Comparison of ENCODE assay signal across 1 cellular context in the genomic region with DNA sequence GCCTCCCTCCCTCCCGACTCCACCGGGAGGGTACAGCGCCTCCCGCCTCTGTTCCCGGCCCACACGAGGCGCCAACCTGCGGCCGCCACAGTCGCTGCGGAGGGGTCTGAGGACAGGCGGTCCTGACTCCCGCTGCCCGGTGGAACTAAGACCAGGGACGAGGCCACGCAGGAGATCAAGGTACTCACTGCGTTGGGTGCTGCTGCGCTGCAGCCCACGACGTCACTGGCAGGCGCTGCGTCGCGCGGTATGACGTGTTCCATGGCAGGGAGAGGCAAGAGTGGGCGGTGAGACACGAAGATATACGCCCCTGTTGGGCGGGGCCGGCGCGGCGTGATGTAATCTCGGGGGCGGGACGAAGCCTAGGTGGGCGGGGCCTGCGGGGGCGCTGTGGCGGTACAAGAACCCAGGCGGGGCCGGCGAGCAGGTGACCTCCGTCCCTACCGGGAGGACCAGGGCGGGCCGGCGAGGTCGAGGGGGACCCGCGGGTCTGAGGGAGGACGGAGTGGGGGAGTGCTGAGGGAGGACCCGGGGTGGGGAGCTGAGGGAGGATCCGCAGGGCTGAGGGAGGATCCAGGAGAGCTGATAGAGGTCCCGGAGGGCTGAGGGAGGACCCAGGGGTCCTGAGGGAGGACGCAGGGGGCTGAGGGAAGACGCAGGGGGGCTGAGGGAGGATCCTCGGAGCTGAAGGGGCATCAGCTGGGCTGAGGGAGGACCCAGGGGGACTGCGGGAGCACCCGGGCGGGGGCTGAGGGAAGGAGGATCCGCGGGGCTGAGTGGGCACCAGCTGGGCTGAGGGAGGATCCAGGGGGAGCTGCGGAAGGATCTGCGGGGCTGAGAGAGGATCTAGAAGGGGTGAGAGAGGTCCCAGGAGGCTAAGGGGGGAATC.
A peak's percentile ranks its signal among the peaks of the same experiment; 100 is the strongest.
TF ChIP-seq lines count a peak whose summit lies in the region.

A gene (minus strand): TSS at position 227 of the 889 bp plus-strand sequence. CDS start 1,039 bp downstream, outside the sequence.

TF ChIP-seq in K562, 482 proteins besides CTCF, POLR2A, EP300 and RAD21 (continued from another document and continues in another):
- TF ChIP-seq, protein P1, sequence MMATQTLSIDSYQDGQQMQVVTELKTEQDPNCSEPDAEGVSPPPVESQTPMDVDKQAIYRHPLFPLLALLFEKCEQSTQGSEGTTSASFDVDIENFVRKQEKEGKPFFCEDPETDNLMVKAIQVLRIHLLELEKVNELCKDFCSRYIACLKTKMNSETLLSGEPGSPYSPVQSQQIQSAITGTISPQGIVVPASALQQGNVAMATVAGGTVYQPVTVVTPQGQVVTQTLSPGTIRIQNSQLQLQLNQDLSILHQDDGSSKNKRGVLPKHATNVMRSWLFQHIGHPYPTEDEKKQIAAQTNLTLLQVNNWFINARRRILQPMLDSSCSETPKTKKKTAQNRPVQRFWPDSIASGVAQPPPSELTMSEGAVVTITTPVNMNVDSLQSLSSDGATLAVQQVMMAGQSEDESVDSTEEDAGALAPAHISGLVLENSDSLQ (IDR thresholded peaks at IDR 0.05), result peak; percentile 85
- TF ChIP-seq, protein P2, sequence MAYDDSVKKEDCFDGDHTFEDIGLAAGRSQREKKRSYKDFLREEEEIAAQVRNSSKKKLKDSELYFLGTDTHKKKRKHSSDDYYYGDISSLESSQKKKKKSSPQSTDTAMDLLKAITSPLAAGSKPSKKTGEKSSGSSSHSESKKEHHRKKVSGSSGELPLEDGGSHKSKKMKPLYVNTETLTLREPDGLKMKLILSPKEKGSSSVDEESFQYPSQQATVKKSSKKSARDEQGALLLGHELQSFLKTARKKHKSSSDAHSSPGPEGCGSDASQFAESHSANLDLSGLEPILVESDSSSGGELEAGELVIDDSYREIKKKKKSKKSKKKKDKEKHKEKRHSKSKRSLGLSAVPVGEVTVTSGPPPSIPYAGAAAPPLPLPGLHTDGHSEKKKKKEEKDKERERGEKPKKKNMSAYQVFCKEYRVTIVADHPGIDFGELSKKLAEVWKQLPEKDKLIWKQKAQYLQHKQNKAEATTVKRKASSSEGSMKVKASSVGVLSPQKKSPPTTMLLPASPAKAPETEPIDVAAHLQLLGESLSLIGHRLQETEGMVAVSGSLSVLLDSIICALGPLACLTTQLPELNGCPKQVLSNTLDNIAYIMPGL (CRISPR knock-in tag; IDR thresholded peaks at IDR 0.05), result no peak; the same call in 1 of the 2 replicates
- no peak for TF ChIP-seq PYGO2 (tag; IDR thresholded peaks at IDR 0.05)
- TF ChIP-seq, protein P3, sequence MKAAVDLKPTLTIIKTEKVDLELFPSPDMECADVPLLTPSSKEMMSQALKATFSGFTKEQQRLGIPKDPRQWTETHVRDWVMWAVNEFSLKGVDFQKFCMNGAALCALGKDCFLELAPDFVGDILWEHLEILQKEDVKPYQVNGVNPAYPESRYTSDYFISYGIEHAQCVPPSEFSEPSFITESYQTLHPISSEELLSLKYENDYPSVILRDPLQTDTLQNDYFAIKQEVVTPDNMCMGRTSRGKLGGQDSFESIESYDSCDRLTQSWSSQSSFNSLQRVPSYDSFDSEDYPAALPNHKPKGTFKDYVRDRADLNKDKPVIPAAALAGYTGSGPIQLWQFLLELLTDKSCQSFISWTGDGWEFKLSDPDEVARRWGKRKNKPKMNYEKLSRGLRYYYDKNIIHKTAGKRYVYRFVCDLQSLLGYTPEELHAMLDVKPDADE (conservative IDR thresholded peaks at IDR 0.05; ENCODE audit: control insufficient read depth, low read depth, low read length), result peak; percentile 50; the same call in 1 of the 2 replicates
- TF ChIP-seq U2AF1 (optimal IDR thresholded peaks at IDR 0.05; ENCODE audit: low read depth, low read length), result no peak
- no peak; the same call in 1 of the 2 replicates for TF ChIP-seq ESRRA (IDR thresholded peaks at IDR 0.05; ENCODE audit: borderline replicate concordance, low read depth)
- TF ChIP-seq KDM5B (IDR thresholded peaks at IDR 0.05; ENCODE audit: insufficient replicate concordance, low read depth, low read length), result peak; percentile 96
- peak; percentile 66 to 81; a peak in 2 of 4 replicates for TF ChIP-seq SIN3A (IDR thresholded peaks at IDR 0.05; ENCODE audit: borderline replicate concordance in 2 of 2, control insufficient read depth in 1 of 2, low read depth in 2 of 2, low read length in 2 of 2)
- peak; percentile 87 for TF ChIP-seq CEBPB (tag; IDR thresholded peaks at IDR 0.05)
- no peak for TF ChIP-seq ZNF41 (CRISPR knock-in tag; conservative IDR thresholded peaks at IDR 0.05)
- TF ChIP-seq FOSL1 (tag; conservative IDR thresholded peaks at IDR 0.05), result no peak
- TF ChIP-seq MYNN (IDR thresholded peaks at IDR 0.05), result no peak
- no peak for TF ChIP-seq MYNN (CRISPR knock-in tag; IDR thresholded peaks at IDR 0.05)
- no peak for TF ChIP-seq ILK (tag; IDR thresholded peaks at IDR 0.05; ENCODE audit: borderline replicate concordance, low read depth)
- peak; percentile 15; the same call in 1 of the 2 replicates for TF ChIP-seq SOX6 (IDR thresholded peaks at IDR 0.05)
- TF ChIP-seq NFIC (IDR thresholded peaks at IDR 0.05), result peak; percentile 56
- no peak for TF ChIP-seq NR2F6 (CRISPR knock-in tag; IDR thresholded peaks at IDR 0.05)
- TF ChIP-seq, protein P4, sequence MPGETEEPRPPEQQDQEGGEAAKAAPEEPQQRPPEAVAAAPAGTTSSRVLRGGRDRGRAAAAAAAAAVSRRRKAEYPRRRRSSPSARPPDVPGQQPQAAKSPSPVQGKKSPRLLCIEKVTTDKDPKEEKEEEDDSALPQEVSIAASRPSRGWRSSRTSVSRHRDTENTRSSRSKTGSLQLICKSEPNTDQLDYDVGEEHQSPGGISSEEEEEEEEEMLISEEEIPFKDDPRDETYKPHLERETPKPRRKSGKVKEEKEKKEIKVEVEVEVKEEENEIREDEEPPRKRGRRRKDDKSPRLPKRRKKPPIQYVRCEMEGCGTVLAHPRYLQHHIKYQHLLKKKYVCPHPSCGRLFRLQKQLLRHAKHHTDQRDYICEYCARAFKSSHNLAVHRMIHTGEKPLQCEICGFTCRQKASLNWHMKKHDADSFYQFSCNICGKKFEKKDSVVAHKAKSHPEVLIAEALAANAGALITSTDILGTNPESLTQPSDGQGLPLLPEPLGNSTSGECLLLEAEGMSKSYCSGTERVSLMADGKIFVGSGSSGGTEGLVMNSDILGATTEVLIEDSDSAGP (CRISPR knock-in tag; IDR thresholded peaks at IDR 0.05), result no peak
- TF ChIP-seq, protein P5, sequence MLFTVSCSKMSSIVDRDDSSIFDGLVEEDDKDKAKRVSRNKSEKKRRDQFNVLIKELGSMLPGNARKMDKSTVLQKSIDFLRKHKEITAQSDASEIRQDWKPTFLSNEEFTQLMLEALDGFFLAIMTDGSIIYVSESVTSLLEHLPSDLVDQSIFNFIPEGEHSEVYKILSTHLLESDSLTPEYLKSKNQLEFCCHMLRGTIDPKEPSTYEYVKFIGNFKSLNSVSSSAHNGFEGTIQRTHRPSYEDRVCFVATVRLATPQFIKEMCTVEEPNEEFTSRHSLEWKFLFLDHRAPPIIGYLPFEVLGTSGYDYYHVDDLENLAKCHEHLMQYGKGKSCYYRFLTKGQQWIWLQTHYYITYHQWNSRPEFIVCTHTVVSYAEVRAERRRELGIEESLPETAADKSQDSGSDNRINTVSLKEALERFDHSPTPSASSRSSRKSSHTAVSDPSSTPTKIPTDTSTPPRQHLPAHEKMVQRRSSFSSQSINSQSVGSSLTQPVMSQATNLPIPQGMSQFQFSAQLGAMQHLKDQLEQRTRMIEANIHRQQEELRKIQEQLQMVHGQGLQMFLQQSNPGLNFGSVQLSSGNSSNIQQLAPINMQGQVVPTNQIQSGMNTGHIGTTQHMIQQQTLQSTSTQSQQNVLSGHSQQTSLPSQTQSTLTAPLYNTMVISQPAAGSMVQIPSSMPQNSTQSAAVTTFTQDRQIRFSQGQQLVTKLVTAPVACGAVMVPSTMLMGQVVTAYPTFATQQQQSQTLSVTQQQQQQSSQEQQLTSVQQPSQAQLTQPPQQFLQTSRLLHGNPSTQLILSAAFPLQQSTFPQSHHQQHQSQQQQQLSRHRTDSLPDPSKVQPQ (CRISPR knock-in tag; IDR thresholded peaks at IDR 0.05; ENCODE audit: borderline replicate concordance), result no peak
- TF ChIP-seq, protein P6, sequence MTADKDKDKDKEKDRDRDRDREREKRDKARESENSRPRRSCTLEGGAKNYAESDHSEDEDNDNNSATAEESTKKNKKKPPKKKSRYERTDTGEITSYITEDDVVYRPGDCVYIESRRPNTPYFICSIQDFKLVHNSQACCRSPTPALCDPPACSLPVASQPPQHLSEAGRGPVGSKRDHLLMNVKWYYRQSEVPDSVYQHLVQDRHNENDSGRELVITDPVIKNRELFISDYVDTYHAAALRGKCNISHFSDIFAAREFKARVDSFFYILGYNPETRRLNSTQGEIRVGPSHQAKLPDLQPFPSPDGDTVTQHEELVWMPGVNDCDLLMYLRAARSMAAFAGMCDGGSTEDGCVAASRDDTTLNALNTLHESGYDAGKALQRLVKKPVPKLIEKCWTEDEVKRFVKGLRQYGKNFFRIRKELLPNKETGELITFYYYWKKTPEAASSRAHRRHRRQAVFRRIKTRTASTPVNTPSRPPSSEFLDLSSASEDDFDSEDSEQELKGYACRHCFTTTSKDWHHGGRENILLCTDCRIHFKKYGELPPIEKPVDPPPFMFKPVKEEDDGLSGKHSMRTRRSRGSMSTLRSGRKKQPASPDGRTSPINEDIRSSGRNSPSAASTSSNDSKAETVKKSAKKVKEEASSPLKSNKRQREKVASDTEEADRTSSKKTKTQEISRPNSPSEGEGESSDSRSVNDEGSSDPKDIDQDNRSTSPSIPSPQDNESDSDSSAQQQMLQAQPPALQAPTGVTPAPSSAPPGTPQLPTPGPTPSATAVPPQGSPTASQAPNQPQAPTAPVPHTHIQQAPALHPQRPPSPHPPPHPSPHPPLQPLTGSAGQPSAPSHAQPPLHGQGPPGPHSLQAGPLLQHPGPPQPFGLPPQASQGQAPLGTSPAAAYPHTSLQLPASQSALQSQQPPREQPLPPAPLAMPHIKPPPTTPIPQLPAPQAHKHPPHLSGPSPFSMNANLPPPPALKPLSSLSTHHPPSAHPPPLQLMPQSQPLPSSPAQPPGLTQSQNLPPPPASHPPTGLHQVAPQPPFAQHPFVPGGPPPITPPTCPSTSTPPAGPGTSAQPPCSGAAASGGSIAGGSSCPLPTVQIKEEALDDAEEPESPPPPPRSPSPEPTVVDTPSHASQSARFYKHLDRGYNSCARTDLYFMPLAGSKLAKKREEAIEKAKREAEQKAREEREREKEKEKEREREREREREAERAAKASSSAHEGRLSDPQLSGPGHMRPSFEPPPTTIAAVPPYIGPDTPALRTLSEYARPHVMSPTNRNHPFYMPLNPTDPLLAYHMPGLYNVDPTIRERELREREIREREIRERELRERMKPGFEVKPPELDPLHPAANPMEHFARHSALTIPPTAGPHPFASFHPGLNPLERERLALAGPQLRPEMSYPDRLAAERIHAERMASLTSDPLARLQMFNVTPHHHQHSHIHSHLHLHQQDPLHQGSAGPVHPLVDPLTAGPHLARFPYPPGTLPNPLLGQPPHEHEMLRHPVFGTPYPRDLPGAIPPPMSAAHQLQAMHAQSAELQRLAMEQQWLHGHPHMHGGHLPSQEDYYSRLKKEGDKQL (CRISPR knock-in tag; IDR thresholded peaks at IDR 0.05; ENCODE audit: borderline replicate concordance), result no peak; the same call in 1 of the 2 replicates
- peak; percentile 100 for TF ChIP-seq PHF8 (IDR thresholded peaks at IDR 0.05; ENCODE audit: borderline replicate concordance, low read length)
- TF ChIP-seq, protein P7, sequence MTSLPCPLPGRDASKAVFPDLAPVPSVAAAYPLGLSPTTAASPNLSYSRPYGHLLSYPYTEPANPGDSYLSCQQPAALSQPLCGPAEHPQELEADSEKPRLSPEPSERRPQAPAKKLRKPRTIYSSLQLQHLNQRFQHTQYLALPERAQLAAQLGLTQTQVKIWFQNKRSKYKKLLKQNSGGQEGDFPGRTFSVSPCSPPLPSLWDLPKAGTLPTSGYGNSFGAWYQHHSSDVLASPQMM (CRISPR knock-in tag; IDR thresholded peaks at IDR 0.05), result no peak
- no peak for TF ChIP-seq ZNF282 (CRISPR knock-in tag; IDR thresholded peaks at IDR 0.05)
- no peak for TF ChIP-seq EHMT2 (IDR thresholded peaks at IDR 0.05)
- TF ChIP-seq TRIM24 (IDR thresholded peaks at IDR 0.05), result no peak
- 0 out of 2 replicates have a peak, but pooled peaks have one; percentile 47 for TF ChIP-seq ZNF12 (CRISPR knock-in tag; IDR thresholded peaks at IDR 0.05)
- TF ChIP-seq, protein P8, sequence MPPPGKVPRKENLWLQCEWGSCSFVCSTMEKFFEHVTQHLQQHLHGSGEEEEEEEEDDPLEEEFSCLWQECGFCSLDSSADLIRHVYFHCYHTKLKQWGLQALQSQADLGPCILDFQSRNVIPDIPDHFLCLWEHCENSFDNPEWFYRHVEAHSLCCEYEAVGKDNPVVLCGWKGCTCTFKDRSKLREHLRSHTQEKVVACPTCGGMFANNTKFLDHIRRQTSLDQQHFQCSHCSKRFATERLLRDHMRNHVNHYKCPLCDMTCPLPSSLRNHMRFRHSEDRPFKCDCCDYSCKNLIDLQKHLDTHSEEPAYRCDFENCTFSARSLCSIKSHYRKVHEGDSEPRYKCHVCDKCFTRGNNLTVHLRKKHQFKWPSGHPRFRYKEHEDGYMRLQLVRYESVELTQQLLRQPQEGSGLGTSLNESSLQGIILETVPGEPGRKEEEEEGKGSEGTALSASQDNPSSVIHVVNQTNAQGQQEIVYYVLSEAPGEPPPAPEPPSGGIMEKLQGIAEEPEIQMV (tag; conservative IDR thresholded peaks at IDR 0.05; ENCODE audit: low read depth), result no peak
- TF ChIP-seq SLC30A9 (CRISPR knock-in tag; IDR thresholded peaks at IDR 0.05), result no peak
- no peak for TF ChIP-seq ZNF140 (CRISPR knock-in tag; IDR thresholded peaks at IDR 0.05)
- TF ChIP-seq, protein P9, sequence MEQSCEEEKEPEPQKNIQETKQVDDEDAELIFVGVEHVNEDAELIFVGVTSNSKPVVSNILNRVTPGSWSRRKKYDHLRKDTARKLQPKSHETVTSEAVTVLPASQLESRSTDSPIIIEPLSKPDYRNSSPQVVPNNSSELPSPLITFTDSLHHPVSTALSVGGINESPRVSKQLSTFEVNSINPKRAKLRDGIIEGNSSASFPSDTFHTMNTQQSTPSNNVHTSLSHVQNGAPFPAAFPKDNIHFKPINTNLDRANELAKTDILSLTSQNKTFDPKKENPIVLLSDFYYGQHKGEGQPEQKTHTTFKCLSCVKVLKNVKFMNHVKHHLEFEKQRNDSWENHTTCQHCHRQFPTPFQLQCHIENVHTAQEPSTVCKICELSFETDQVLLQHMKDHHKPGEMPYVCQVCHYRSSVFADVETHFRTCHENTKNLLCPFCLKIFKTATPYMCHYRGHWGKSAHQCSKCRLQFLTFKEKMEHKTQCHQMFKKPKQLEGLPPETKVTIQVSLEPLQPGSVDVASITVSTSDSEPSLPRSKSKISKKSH (CRISPR knock-in tag; IDR thresholded peaks at IDR 0.05), result no peak
- no peak for TF ChIP-seq FOXJ2 (tag; IDR thresholded peaks at IDR 0.05)
- no peak for TF ChIP-seq ESRRB (CRISPR knock-in tag; IDR thresholded peaks at IDR 0.05; ENCODE audit: borderline replicate concordance)
- TF ChIP-seq, protein P10, sequence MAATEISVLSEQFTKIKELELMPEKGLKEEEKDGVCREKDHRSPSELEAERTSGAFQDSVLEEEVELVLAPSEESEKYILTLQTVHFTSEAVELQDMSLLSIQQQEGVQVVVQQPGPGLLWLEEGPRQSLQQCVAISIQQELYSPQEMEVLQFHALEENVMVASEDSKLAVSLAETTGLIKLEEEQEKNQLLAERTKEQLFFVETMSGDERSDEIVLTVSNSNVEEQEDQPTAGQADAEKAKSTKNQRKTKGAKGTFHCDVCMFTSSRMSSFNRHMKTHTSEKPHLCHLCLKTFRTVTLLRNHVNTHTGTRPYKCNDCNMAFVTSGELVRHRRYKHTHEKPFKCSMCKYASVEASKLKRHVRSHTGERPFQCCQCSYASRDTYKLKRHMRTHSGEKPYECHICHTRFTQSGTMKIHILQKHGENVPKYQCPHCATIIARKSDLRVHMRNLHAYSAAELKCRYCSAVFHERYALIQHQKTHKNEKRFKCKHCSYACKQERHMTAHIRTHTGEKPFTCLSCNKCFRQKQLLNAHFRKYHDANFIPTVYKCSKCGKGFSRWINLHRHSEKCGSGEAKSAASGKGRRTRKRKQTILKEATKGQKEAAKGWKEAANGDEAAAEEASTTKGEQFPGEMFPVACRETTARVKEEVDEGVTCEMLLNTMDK (IDR thresholded peaks at IDR 0.05; ENCODE audit: borderline replicate concordance, insufficient read depth, low read depth, low read length, poor library complexity, severe bottlenecking), result no peak
- TF ChIP-seq NCOA2 (IDR thresholded peaks at IDR 0.05; ENCODE audit: partially characterized antibody in 2 of 2), result no peak
- no peak for TF ChIP-seq SIRT6 (IDR thresholded peaks at IDR 0.05; ENCODE audit: low read depth, low read length)
